ENCODE assay signal across 12 cellular contexts in the genomic region with DNA sequence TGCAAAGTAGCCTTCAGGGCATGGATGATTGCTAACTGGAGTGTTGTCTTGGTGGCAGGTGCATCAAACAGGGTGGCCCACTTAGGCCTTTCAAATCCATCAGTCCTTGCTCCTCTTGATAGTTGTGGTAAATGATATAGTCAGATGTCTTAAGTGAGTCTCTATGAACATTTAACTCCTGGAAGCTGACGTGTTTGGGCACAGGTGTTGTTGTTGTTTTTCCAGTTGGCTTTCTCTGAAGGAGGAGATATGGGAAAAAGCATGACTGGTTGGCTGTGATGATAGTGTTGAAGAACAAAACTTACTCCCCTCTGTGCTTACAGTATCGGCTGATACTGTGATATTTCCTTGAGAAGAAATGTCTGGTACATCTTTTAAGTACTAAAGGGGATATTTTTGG. TPM values are rescaled to one million over a fixed set of nuclear protein-coding genes. Genes with fewer than 3 reads are reported as not detected.
DNase-seq lines count a peak whose midpoint lies in the region; ATAC-seq, FAIRE-seq and TF ChIP-seq lines count a peak whose summit lies in the region.
"Had no signal": no experiment of that assay in that cellular context is flagged by ENCODE, and none has a peak within 500 bp of the region (broad histone marks: within the 10 kb centered on the region; RNA-seq: fewer than 3 reads in every experiment).

No MANE protein-coding gene starts in this region.

- dilution Hi-C loops in keratinocyte (cut with MboI; ENCODE audit: extremely low pct_ligation_motif_present, low sequenced_read_pairs) = no loop called here

- TF ChIP-seq CTCF in RWPE2 (IDR thresholded peaks at IDR 0.05; ENCODE audit: poor library complexity, severe bottlenecking) = no peak
- TF ChIP-seq CTCF in keratinocyte (optimal IDR thresholded peaks at IDR 0.05 in 1 of 3, IDR thresholded peaks at IDR 0.05 in 1 of 3, conservative IDR thresholded peaks at IDR 0.05 in 1 of 3; ENCODE audit: extremely low read depth in 1 of 3, insufficient read depth in 2 of 3, low read length in 3 of 3) = no peak

- H2AFZ ChIP-seq in ACC112 (ENCODE audit: low read length, unreplicated experiment) (no peak overlapping the region), keratinocyte (ENCODE audit: control insufficient read depth, low read length) (no peak overlapping the region)

- H3K79me2 ChIP-seq in ACC112 (ENCODE audit: control insufficient read depth, insufficient read depth, low read length, unreplicated experiment) (peaks cover 99% of the 10 kb centered on the region), keratinocyte (ENCODE audit: control insufficient read depth, insufficient read depth, low read length) (peaks cover 91% of the 10 kb centered on the region)

- peak; percentile 39 for FAIRE-seq in keratinocyte (lab: Jason Lieb, UNC)
- FAIRE-seq: islet of Langerhans had no signal

- DNase-seq in DMS53 treated with DMSO at 0.1 percent for 48 hours (lab: John Stamatoyannopoulos, UW; ENCODE audit: unreplicated experiment) (peak; percentile 73), RWPE2 (ENCODE audit: low spot score) (no peak), keratinocyte (ENCODE audit: low read depth, low spot score) (no peak), H4 (ENCODE audit: low spot score) (no peak), SW 1271 (lab: John Stamatoyannopoulos, UW) (no peak)
- DNase-seq: activated CD4-positive, alpha-beta T cell treated with anti-CD3 and anti-CD28 coated beads, Interleukin-2, amount 50 U/mL, for 1 hour; activated naive CD8-positive, alpha-beta T cell treated with anti-CD3 and anti-CD28 coated beads, Interleukin-2, amount 10 ng/mL, durations not matched to agents 7 days and 5 days; KBM-7 had no signal

- H3K9ac ChIP-seq in keratinocyte (ENCODE audit: control insufficient read depth, extremely low read depth, insufficient read depth, low read length) = no peak overlapping the region

- H3K27me3 ChIP-seq in ACC112 (ENCODE audit: insufficient read depth, low read length) (no peaks in the 10 kb centered on the region), RWPE2 (ENCODE audit: insufficient read depth, poor library complexity, severe bottlenecking) (no peaks in the 10 kb centered on the region), keratinocyte (ENCODE audit: control insufficient read depth, extremely low read depth, insufficient read depth, low read length) (no peaks in the 10 kb centered on the region)

- H3K27ac ChIP-seq in ACC112 (ENCODE audit: low read depth, low read length) (peak overlapping the region; percentile 74), RWPE2 (ENCODE audit: poor library complexity, severe bottlenecking) (peak overlapping the region; percentile 25), keratinocyte (ENCODE audit: control insufficient read depth, insufficient read depth, low read length) (peak overlapping the region; percentile 57)

- H4K20me1 ChIP-seq in keratinocyte (ENCODE audit: control insufficient read depth, extremely low read depth, insufficient read depth, low read length) = peaks cover 19% of the 10 kb centered on the region

- H3K9me1 ChIP-seq in keratinocyte (ENCODE audit: control insufficient read depth, extremely low read depth, insufficient read depth, low read length) = no peaks in the 10 kb centered on the region

- H3K4me3 ChIP-seq in ACC112 (ENCODE audit: low read depth, low read length) (0 out of 2 replicates have a peak overlapping the region, but pooled peaks have one; percentile 8), RWPE2 (ENCODE audit: severe bottlenecking) (no peak overlapping the region), keratinocyte (ENCODE audit: control insufficient read depth in 2 of 3, extremely low read depth in 1 of 3, insufficient read depth in 2 of 3, low read depth in 1 of 3, low read length in 3 of 3) (no peak overlapping the region)

- H3K9me3 ChIP-seq in RWPE2 (ENCODE audit: severe bottlenecking) = no peaks in the 10 kb centered on the region
- H3K9me3 ChIP-seq in keratinocyte (ENCODE audit: control insufficient read depth, low read depth, low read length) = no peaks in the 10 kb centered on the region

- peak overlapping the region; percentile 6 for H3K4me2 ChIP-seq in keratinocyte (ENCODE audit: control insufficient read depth, extremely low read depth, insufficient read depth, low read depth, low read length)

- peaks cover 3% of the 10 kb centered on the region; the same call in 1 of the 2 replicates for H3K36me3 ChIP-seq in ACC112 (ENCODE audit: insufficient read depth, low read length)
- peaks cover 41% of the 10 kb centered on the region for H3K36me3 ChIP-seq in RWPE2 (ENCODE audit: low read depth)
- H3K36me3 ChIP-seq in keratinocyte (ENCODE audit: control insufficient read depth in 2 of 2, extremely low read depth in 1 of 2, insufficient read depth in 2 of 2, low read length in 2 of 2) = peaks cover 2 to 3% of the 10 kb centered on the region in 2 experiments

- H3K4me1 ChIP-seq in ACC112 (ENCODE audit: control insufficient read depth, insufficient read depth, low read length, unreplicated experiment) (peaks cover 47% of the 10 kb centered on the region), RWPE2 (ENCODE audit: insufficient read depth, poor library complexity, severe bottlenecking) (peaks cover 23% of the 10 kb centered on the region), keratinocyte (ENCODE audit: control insufficient read depth, extremely low read depth, insufficient read depth, low read length) (peaks cover 23% of the 10 kb centered on the region)

- ATAC-seq in RWPE2 (ENCODE audit: low read depth) (no peak), GM19324 (IDR thresholded peaks at IDR 0.05; ENCODE audit: low FRiP score, unreplicated experiment) (no peak), HG03196 (IDR thresholded peaks at IDR 0.05; ENCODE audit: unreplicated experiment) (no peak)

RNA-seq across cellular contexts. Expression of gene TNRC6A, which starts 18.0 kb away (rescaled TPM):
- polyA plus RNA-seq in keratinocyte = 17.7 to 30.8 TPM (median 23.3 TPM) in 3 replicates
- polyA plus RNA-seq in keratinocyte (2011; ENCODE audit: low read depth) = 18.0 TPM
- 9.5 and 13.9 TPM in 2 replicates for polyA plus RNA-seq in keratinocyte (2011; cell fraction: cytosol; rRNA removed)
- 71.5 and 74.5 TPM in 2 replicates for polyA plus RNA-seq in keratinocyte (2011; cell fraction: nucleus; rRNA removed)
- polyA plus RNA-seq in keratinocyte (2012; ENCODE audit: low replicate concordance) = 12.4 and 21.9 TPM in 2 replicates
- polyA minus RNA-seq in keratinocyte = 48.6 to 90.9 TPM (median 50.8 TPM) in 3 replicates
- polyA minus RNA-seq in keratinocyte (2011; cell fraction: cytosol; rRNA and poly(A)+ RNA removed) = 20.0 TPM
- 52.5 and 84.1 TPM in 2 replicates for polyA minus RNA-seq in keratinocyte (2011; cell fraction: nucleus; rRNA and poly(A)+ RNA removed)
- total RNA-seq in H4 (2014; rRNA removed; shearing (Covaris generic)) = 9.7 and 10.1 TPM in 2 replicates
